8 cellular contexts compared by ENCODE assay signal in the genomic region with DNA sequence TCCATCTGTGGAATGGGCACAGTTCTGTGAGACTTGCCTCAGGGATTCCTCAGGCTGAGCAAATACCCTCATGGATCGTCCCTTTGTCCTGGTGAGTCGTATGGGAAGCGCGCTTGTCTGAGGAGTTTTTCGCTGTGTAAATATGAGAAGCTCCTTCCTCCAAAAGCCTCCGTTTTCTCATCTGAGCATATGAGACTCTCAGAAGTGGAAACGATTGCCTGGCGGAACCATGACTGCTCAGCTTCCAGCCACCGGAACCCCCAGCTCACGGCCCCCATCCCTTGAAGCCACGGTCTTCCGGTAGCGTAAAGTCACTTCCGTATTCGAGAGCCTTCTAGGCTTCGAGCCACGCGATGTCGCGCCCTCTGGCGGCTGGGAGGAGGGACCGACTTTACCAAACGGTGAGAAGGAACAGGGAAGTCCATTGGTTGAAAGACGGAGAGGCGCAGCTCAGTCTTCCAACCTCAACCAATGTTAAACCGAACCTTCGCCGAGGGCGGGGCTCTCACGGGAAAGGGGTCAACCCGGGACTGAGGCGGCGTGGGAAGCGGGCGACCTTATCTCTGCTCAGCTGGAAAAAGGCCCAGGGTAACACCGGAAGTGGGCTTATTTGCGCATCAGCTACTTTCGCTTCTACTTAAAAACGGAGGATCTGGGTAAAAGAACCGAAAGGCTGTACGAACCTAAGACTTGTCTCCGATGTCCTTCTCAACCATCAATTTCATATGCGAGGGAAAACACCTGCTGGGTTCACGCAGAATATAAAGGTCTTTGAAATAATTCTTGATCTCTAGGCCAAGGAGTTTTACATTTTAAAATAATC. TPM values are rescaled to one million over a fixed set of nuclear protein-coding genes. Genes with fewer than 3 reads are reported as not detected.
DNase-seq lines count a peak whose midpoint lies in the region; ATAC-seq and TF ChIP-seq lines count a peak whose summit lies in the region.

No MANE protein-coding gene starts in this region.

- no peaks in the 10 kb centered on the region for H3K27me3 ChIP-seq in PC-9 (ENCODE audit: insufficient read depth, low read depth)
- H3K27me3 ChIP-seq in muscle layer of colon (ENCODE audit: control insufficient read depth in 1 of 2, insufficient read depth in 2 of 2, low read length in 2 of 2): no peaks in the 10 kb centered on the region

- peak overlapping the region; percentile 92 for H3K4me2 ChIP-seq in PC-9

- H3K9me2 ChIP-seq in PC-9 (ENCODE audit: insufficient read depth): no peaks in the 10 kb centered on the region

- peak overlapping the region; percentile 77 for H3K27ac ChIP-seq in PC-9
- H3K27ac ChIP-seq in muscle layer of colon (ENCODE audit: low read depth, low read length): peak overlapping the region; percentile 79

- DNase-seq in DMS79 treated with DMSO at 0.1 percent for 48 hours (lab: John Stamatoyannopoulos, UW) (peak; percentile 99), KBM-7 (peak; percentile 99), PC-9 (peak; percentile 97 to 99)
- peak; percentile 99 for DNase-seq in activated T-cell treated with anti-CD3 and anti-CD28 coated beads, Interleukin-2, amount 50 U/mL, for 48 hours
- peak; percentile 99 for DNase-seq in stimulated activated CD8-positive, alpha-beta memory T cell treated with anti-CD3 and anti-CD28 coated beads, Interleukin-7, amount 100 ng/mL, for 24 hours (ENCODE audit: low read depth)

- CTCF ChIA-PET in PC-9 (lab: Charles Lee): interaction anchor here (0.6 to 1.9 kb wide), 7 partner anchors 11 to 533 kb away, joined by 3 to 7 read pairs (median 4); a partner anchor contains a TSS

- H4K20me1 ChIP-seq in PC-9 (ENCODE audit: insufficient read depth): no peaks in the 10 kb centered on the region

- peak overlapping the region; percentile 88 for H2AFZ ChIP-seq in PC-9

- ATAC-seq in GM21717 (IDR thresholded peaks at IDR 0.05; ENCODE audit: unreplicated experiment) (peak; percentile 93), esophagus mucosa (peak; percentile 97)

- H3K4me3 ChIP-seq in PC-9 (peak overlapping the region; percentile 85), muscle layer of colon (ENCODE audit: low read depth in 1 of 2, low read length in 2 of 2) (peak overlapping the region; percentile 67 to 96)

- H3F3A ChIP-seq in PC-9 (ENCODE audit: insufficient read depth, low read depth): peaks cover 22% of the 10 kb centered on the region

- no TSS peak for BruUV-seq in PC-9 (replicated peaks; lab: Mats Ljungman, UMichigan)

- intact Hi-C loops in PC-9 (cut with micrococcal nuclease; ENCODE audit: unreplicated experiment): loop anchor here (1.0 to 5.0 kb wide), 6 partner anchors 28 to 345 kb away; a partner anchor contains a TSS

- H3K4me1 ChIP-seq in PC-9 (replicated peaks; ENCODE audit: insufficient read depth): peaks cover 28% of the 10 kb centered on the region
- H3K4me1 ChIP-seq in muscle layer of colon (ENCODE audit: insufficient read depth, low read length): peaks cover 20% of the 10 kb centered on the region

- H3K79me2 ChIP-seq in PC-9 (ENCODE audit: low read depth): peaks cover 28% of the 10 kb centered on the region

- H3K9me3 ChIP-seq in PC-9 (ENCODE audit: insufficient read depth, low read depth) (no peaks in the 10 kb centered on the region), muscle layer of colon (ENCODE audit: low read length) (no peaks in the 10 kb centered on the region)

- H3K9ac ChIP-seq in muscle layer of colon (ENCODE audit: low read length): peak overlapping the region; percentile 86

- H3K36me3 ChIP-seq in PC-9 (ENCODE audit: low read depth): no peaks in the 10 kb centered on the region
- no peaks in the 10 kb centered on the region for H3K36me3 ChIP-seq in muscle layer of colon (ENCODE audit: insufficient read depth, low read length)

- peak; percentile 88 for TF ChIP-seq CTCF in PC-9 (conservative IDR thresholded peaks at IDR 0.05)

- POLR2A ChIA-PET in PC-9 (lab: Charles Lee; ENCODE audit: unreplicated experiment): interaction anchor here (0.6 to 1.2 kb wide), 6 partner anchors 54 to 1871 kb away, joined by 3 to 19 read pairs (median 6); no protein-coding TSS in a partner anchor

- in situ Hi-C loops in KBM-7 (cut with MboI; ENCODE audit: low pct_unique_long_range_greater_than_20kb, low sequenced_read_pairs): loop anchor here (25.0 kb wide), 1 partner anchor 335 kb away; a partner anchor contains a TSS

RNA-seq across cellular contexts. Expression of a gene that starts 46.3 kb away (rescaled TPM):
- total RNA-seq in PC-9 (2021): 7.3 and 11.6 TPM in 2 replicates
- 1.4 TPM for total RNA-seq in esophagus mucosa

RNA-seq across cellular contexts. Expression of a gene that starts 54.6 kb away (rescaled TPM):
- total RNA-seq in PC-9 (2021) (9.9 and 14.3 TPM in 2 replicates), esophagus mucosa (3.9 TPM)

Comparison
In these comparisons a context has a peak if more than half of its experiments do, and no peak if none do; other contexts are left out.
1. Peak in every context shown above with its lines: DNase-seq, ATAC-seq, H3K4me3 ChIP-seq and H3K27ac ChIP-seq.